2 cellular contexts compared by ENCODE assay signal in the genomic region with DNA sequence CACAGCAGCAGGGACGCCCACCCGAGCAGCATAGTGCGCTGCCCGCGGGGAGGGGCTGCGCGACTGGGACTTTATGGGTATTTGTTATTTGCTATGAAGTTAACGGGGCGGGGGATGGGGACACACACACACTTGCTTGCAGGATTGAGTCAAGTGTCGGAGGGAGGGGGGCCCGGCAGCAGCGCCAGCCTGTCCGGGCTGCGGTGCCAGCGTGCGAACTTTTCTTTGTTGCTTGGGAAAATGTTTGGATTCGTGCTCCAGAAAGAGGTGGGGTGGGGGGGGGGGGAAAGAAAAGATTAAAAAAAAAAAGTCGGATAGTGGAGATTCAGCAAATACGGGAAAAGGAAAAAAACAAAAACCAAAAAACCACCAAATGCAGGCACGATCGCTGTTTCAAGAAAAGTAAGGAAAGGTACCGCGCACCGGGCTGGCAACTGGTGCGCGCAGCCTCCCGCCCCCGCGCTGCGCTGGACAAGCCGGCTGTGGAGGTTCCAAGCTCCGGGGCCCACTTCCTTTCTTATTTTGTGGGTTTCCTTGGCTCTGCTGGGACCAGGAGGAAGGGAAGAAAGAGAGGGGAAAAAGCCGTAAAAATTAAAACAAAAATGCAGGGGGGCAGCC.
TF ChIP-seq lines count a peak whose summit lies in the region.

No MANE protein-coding gene starts in this region.

TF ChIP-seq in liver, 16 proteins besides CTCF, POLR2A, EP300 and RAD21:
- no peak for TF ChIP-seq RXRA (IDR thresholded peaks at IDR 0.05)
- no peak for TF ChIP-seq HNF4A (conservative IDR thresholded peaks at IDR 0.05)
- no peak for TF ChIP-seq NR2F2 (IDR thresholded peaks at IDR 0.05)
- TF ChIP-seq YY1 (IDR thresholded peaks at IDR 0.05) = no peak
- no peak for TF ChIP-seq JUND (IDR thresholded peaks at IDR 0.05)
- TF ChIP-seq FOXA2 (IDR thresholded peaks at IDR 0.05) = no peak
- TF ChIP-seq TAF1 (conservative IDR thresholded peaks at IDR 0.05) = no peak
- TF ChIP-seq, protein P1, sequence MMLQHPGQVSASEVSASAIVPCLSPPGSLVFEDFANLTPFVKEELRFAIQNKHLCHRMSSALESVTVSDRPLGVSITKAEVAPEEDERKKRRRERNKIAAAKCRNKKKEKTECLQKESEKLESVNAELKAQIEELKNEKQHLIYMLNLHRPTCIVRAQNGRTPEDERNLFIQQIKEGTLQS (IDR thresholded peaks at IDR 0.05) = no peak
- no peak for TF ChIP-seq GABPA (IDR thresholded peaks at IDR 0.05 in 1 of 2, conservative IDR thresholded peaks at IDR 0.05 in 1 of 2)
- TF ChIP-seq, protein P2, sequence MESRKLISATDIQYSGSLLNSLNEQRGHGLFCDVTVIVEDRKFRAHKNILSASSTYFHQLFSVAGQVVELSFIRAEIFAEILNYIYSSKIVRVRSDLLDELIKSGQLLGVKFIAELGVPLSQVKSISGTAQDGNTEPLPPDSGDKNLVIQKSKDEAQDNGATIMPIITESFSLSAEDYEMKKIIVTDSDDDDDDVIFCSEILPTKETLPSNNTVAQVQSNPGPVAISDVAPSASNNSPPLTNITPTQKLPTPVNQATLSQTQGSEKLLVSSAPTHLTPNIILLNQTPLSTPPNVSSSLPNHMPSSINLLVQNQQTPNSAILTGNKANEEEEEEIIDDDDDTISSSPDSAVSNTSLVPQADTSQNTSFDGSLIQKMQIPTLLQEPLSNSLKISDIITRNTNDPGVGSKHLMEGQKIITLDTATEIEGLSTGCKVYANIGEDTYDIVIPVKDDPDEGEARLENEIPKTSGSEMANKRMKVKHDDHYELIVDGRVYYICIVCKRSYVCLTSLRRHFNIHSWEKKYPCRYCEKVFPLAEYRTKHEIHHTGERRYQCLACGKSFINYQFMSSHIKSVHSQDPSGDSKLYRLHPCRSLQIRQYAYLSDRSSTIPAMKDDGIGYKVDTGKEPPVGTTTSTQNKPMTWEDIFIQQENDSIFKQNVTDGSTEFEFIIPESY (IDR thresholded peaks at IDR 0.05) = no peak
- TF ChIP-seq SP1 (IDR thresholded peaks at IDR 0.05) = no peak
- TF ChIP-seq REST (IDR thresholded peaks at IDR 0.05) = no peak
- TF ChIP-seq EGR1 (IDR thresholded peaks at IDR 0.05; ENCODE audit: low read depth in 2 of 2) = no peak
- TF ChIP-seq FOXA1 (IDR thresholded peaks at IDR 0.05) = no peak
- TF ChIP-seq, protein P3, sequence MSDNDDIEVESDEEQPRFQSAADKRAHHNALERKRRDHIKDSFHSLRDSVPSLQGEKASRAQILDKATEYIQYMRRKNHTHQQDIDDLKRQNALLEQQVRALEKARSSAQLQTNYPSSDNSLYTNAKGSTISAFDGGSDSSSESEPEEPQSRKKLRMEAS (IDR thresholded peaks at IDR 0.05) = no peak

TF ChIP-seq in HepG2, 621 proteins besides CTCF, POLR2A, EP300 and RAD21:
- no peak for TF ChIP-seq TOE1 (CRISPR knock-in tag; IDR thresholded peaks at IDR 0.05)
- no peak for TF ChIP-seq ZNF629 (CRISPR knock-in tag; conservative IDR thresholded peaks at IDR 0.05)
